Comparison of ENCODE assay signal across 17 cellular contexts in the genomic region with DNA sequence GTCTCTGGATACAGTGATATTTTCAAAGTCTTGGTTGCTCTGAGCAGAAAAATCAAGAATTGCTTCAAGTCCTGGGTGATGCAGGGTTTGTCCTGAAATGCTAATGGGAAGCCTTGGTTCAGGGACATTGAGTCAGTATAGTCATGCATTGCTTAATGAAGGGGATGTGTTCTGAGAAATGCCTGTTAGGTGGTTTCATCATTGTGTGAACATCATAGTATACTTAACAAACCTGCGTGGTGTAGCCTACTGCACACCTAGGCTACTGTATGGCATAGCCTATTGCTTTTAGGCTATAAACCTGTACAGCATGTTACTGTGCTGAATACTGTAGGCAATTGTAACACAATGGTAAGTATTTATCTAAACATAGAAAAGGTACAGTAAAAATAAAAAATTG. TPM values are rescaled to one million over a fixed set of nuclear protein-coding genes. Genes with fewer than 3 reads are reported as not detected.
DNase-seq lines count a peak whose midpoint lies in the region; TF ChIP-seq lines count a peak whose summit lies in the region.
"Had no signal": no experiment of that assay in that cellular context is flagged by ENCODE, and none has a peak within 500 bp of the region (broad histone marks: within the 10 kb centered on the region; RNA-seq: fewer than 3 reads in every experiment).

No MANE protein-coding gene starts in this region.

- H3F3A ChIP-seq in smooth muscle cell (ENCODE audit: low read depth), result peaks cover 4% of the 10 kb centered on the region

- H3K9ac ChIP-seq in smooth muscle cell (ENCODE audit: low read depth), result no peak overlapping the region
- H3K9ac ChIP-seq: BLaER1 treated with 17β-estradiol and CSF1 and Interleukin-3, amounts not matched to agents 10 nM and 100 nM had no signal

- H3K4me2 ChIP-seq in hepatocyte, result no peak overlapping the region
- H3K4me2 ChIP-seq in smooth muscle cell, result no peak overlapping the region
- H3K4me2 ChIP-seq: BLaER1 treated with 17β-estradiol and CSF1 and Interleukin-3, amounts not matched to agents 10 nM and 100 nM had no signal

- H3K27ac ChIP-seq in hepatocyte (peak overlapping the region; percentile 47), smooth muscle cell (ENCODE audit: low read depth) (peak overlapping the region; percentile 75), testis (no peak overlapping the region)
- H3K27ac ChIP-seq in effector memory CD4-positive, alpha-beta T cell (ENCODE audit: insufficient read depth, low read length, poor library complexity, severe bottlenecking), result no peak overlapping the region
- H3K27ac ChIP-seq: BLaER1 treated with 17β-estradiol and CSF1 and Interleukin-3, amounts not matched to agents 10 nM and 100 nM had no signal

- H3K79me2 ChIP-seq in hepatocyte (peaks cover 50% of the 10 kb centered on the region), smooth muscle cell (ENCODE audit: low read depth) (peaks cover 48% of the 10 kb centered on the region)

- 100% methylated on average over 1 of the region's 1 CpG for WGBS in hepatocyte (ENCODE audit: low lambda C conversion rate, missing lambda C conversion rate)
- 100% methylated on average over 1 of the region's 1 CpG for WGBS in smooth muscle cell (ENCODE audit: low lambda C conversion rate)
- WGBS in testis, 2 donors, result 92 to 95% methylated on average over 1 of the region's 1 CpG

- DNase-seq in activated CD8-positive, alpha-beta memory T cell treated with anti-CD3 and anti-CD28 coated beads, Interleukin-2, amount 50 U/mL, for 48 hours, result peak; percentile 7
- DNase-seq in activated CD8-positive, alpha-beta memory T cell treated with anti-CD3 and anti-CD28 coated beads, Interleukin-2, amount 50 U/mL, for 4 hours, result no peak
- DNase-seq in amniotic epithelial cell (ENCODE audit: low read depth), result peak; percentile 81
- DNase-seq in hepatocyte (ENCODE audit: low spot score), result no peak
- DNase-seq in smooth muscle cell (lab: John Stamatoyannopoulos, UW; ENCODE audit: unreplicated experiment), result no peak
- no peak for DNase-seq in testis
- no peak for DNase-seq in activated CD4-positive, alpha-beta T cell treated with anti-CD3 and anti-CD28 coated beads for 4 hours
- DNase-seq in effector memory CD4-positive, alpha-beta T cell, result no peak
- DNase-seq: 8988T; DMS 273 treated with DMSO at 0.1 percent for 48 hours; H9; IMR-90; NCI-H146; NCI-H345; NCI-H526 treated with DMSO at 0.1 percent for 48 hours; NK-92 treated with Interleukin-12 subunit alpha and Interleukin-12 subunit beta, amount 100 ng/mL, for 24 hours had no signal

- H3K4me3 ChIP-seq in hepatocyte, result no peak overlapping the region
- H3K4me3 ChIP-seq in smooth muscle cell, result no peak overlapping the region
- H3K4me3 ChIP-seq in testis, result no peak overlapping the region
- no peak overlapping the region for H3K4me3 ChIP-seq in effector memory CD4-positive, alpha-beta T cell (ENCODE audit: insufficient read depth, low read depth, low read length, poor library complexity, severe bottlenecking)
- H3K4me3 ChIP-seq: BLaER1 treated with 17β-estradiol and CSF1 and Interleukin-3, amounts not matched to agents 10 nM and 100 nM had no signal

- H3K4me1 ChIP-seq in hepatocyte (ENCODE audit: insufficient read depth) (no peaks in the 10 kb centered on the region), smooth muscle cell (ENCODE audit: low read depth) (no peaks in the 10 kb centered on the region), testis (peaks cover 2% of the 10 kb centered on the region)
- no peaks in the 10 kb centered on the region for H3K4me1 ChIP-seq in effector memory CD4-positive, alpha-beta T cell (ENCODE audit: control insufficient read depth, insufficient read depth, low read length, poor library complexity, severe bottlenecking)
- H3K4me1 ChIP-seq: BLaER1 treated with 17β-estradiol and CSF1 and Interleukin-3, amounts not matched to agents 10 nM and 100 nM had no signal

- intact Hi-C loops in testis (cut with DNase I; ENCODE audit: low total_unique reads), result no loop called here

- H3K9me3 ChIP-seq in hepatocyte (ENCODE audit: low read depth) (no peaks in the 10 kb centered on the region), smooth muscle cell (replicated peaks; ENCODE audit: low read depth) (no peaks in the 10 kb centered on the region), testis (no peaks in the 10 kb centered on the region)
- H3K9me3 ChIP-seq in effector memory CD4-positive, alpha-beta T cell (ENCODE audit: control insufficient read depth, low read length), result no peaks in the 10 kb centered on the region
- H3K9me3 ChIP-seq: BLaER1 treated with 17β-estradiol and CSF1 and Interleukin-3, amounts not matched to agents 10 nM and 100 nM had no signal

- TF ChIP-seq CTCF in hepatocyte (IDR thresholded peaks at IDR 0.05; ENCODE audit: poor library complexity) (no peak), smooth muscle cell (IDR thresholded peaks at IDR 0.05; ENCODE audit: borderline replicate concordance, insufficient read depth, poor library complexity, severe bottlenecking) (no peak), testis (IDR thresholded peaks at IDR 0.05) (no peak)

- no peak for TF ChIP-seq POLR2A in testis (IDR thresholded peaks at IDR 0.05)

- no peaks in the 10 kb centered on the region for H3K9me2 ChIP-seq in hepatocyte (replicated peaks; ENCODE audit: insufficient read depth)

- no peaks in the 10 kb centered on the region for H3K27me3 ChIP-seq in hepatocyte
- no peaks in the 10 kb centered on the region for H3K27me3 ChIP-seq in smooth muscle cell (ENCODE audit: low read depth)
- H3K27me3 ChIP-seq in testis, result no peaks in the 10 kb centered on the region
- H3K27me3 ChIP-seq in effector memory CD4-positive, alpha-beta T cell (replicated peaks; ENCODE audit: control insufficient read depth, insufficient read depth, low read length, poor library complexity, severe bottlenecking), result no peaks in the 10 kb centered on the region
- H3K27me3 ChIP-seq: BLaER1 treated with 17β-estradiol and CSF1 and Interleukin-3, amounts not matched to agents 10 nM and 100 nM had no signal

- no peaks in the 10 kb centered on the region for H4K20me1 ChIP-seq in hepatocyte (ENCODE audit: insufficient read depth, poor library complexity, severe bottlenecking)
- peaks cover 11% of the 10 kb centered on the region for H4K20me1 ChIP-seq in smooth muscle cell (ENCODE audit: low read depth)

- H3K36me3 ChIP-seq in hepatocyte (replicated peaks; ENCODE audit: insufficient read depth, low read depth) (no peaks in the 10 kb centered on the region), smooth muscle cell (ENCODE audit: low read depth) (no peaks in the 10 kb centered on the region), testis (ENCODE audit: low read depth, missing control alignments) (no peaks in the 10 kb centered on the region)
- no peaks in the 10 kb centered on the region for H3K36me3 ChIP-seq in effector memory CD4-positive, alpha-beta T cell (ENCODE audit: control insufficient read depth, insufficient read depth, low read length)

- H2AFZ ChIP-seq in hepatocyte (no peak overlapping the region), smooth muscle cell (ENCODE audit: low read depth) (no peak overlapping the region)

RNA-seq across cellular contexts. Expression of a gene that starts 36.4 kb away (rescaled TPM):
- total RNA-seq in hepatocyte (17.4 and 21.5 TPM in 2 replicates), smooth muscle cell (24.0 and 31.1 TPM in 2 replicates), testis (10 to 100 TPM; 20.1 to 22.4 TPM)
- polyA plus RNA-seq in hepatocyte (42.4 and 43.9 TPM in 2 replicates), smooth muscle cell (28.4 and 30.5 TPM in 2 replicates), testis (ENCODE audit: insufficient read depth, low read depth, low replicate concordance) (29.8 TPM)

Comparison
In these comparisons a context has a peak if more than half of its experiments do, and no peak if none do; other contexts are left out.
1. DNase-seq: peak in activated CD8-positive, alpha-beta memory T cell treated with anti-CD3 and anti-CD28 coated beads, Interleukin-2, amount 50 U/mL, for 48 hours (single experiment) and amniotic epithelial cell (single experiment); none in activated CD8-positive, alpha-beta memory T cell treated with anti-CD3 and anti-CD28 coated beads, Interleukin-2, amount 50 U/mL, for 4 hours (single experiment), hepatocyte (single experiment), smooth muscle cell (single experiment), testis (single experiment), activated CD4-positive, alpha-beta T cell treated with anti-CD3 and anti-CD28 coated beads for 4 hours (0 of 2) and effector memory CD4-positive, alpha-beta T cell (0 of 3).
2. H3K27ac ChIP-seq: peak in hepatocyte (single experiment) and smooth muscle cell (single experiment); none in testis (0 of 2) and effector memory CD4-positive, alpha-beta T cell (single experiment).